ENCODE assay signal across 27 cellular contexts in genomic region chr4:4942658-4943057, GRCh38.
"Had no signal": no experiment of that assay in that cellular context is flagged by ENCODE, and none has a peak within 500 bp of the region (broad histone marks: within the 10 kb centered on the region; RNA-seq: fewer than 3 reads in every experiment).

No MANE protein-coding gene starts in this region.

- DNase-seq: activated CD4-positive, alpha-beta T cell treated with anti-CD3 and anti-CD28 coated beads for 36 hours; activated CD4-positive, alpha-beta T cell treated with anti-CD3 and anti-CD28 coated beads, Interleukin-2, amount 50 U/mL, for 4 hours; activated CD4-positive, CD25-positive, alpha-beta regulatory T cell; activated effector memory CD4-positive, alpha-beta T cell treated with Interleukin-2 at 50 U/mL for 16 hours; activated naive CD4-positive, alpha-beta T cell treated with anti-CD3 and anti-CD28 coated beads, Interleukin-2, amount 10 ng/mL, durations not matched to agents 7 days and 5 days; activated naive CD8-positive, alpha-beta T cell treated with anti-CD3 and anti-CD28 coated beads, Interleukin-2, amount 10 ng/mL, durations not matched to agents 7 days and 5 days; activated T-cell treated with anti-CD3 and anti-CD28 coated beads for 4 hours; brain microvascular endothelial cell; effector memory CD8-positive, alpha-beta T cell; erythroblast; foreskin fibroblast; head of caudate nucleus; kidney glomerular epithelial cell; lower lobe of right lung; mesendoderm; nucleus accumbens; stimulated activated CD4-positive, alpha-beta T cell treated with anti-CD3 and anti-CD28 coated beads, Interleukin-1b, Interleukin-23, amount 100 ng/mL, for 48 hours; stimulated activated CD4-positive, alpha-beta T cell treated with anti-CD3 and anti-CD28 coated beads, Interleukin-4, amount 100 ng/mL, for 4 hours; stimulated activated CD8-positive, alpha-beta memory T cell treated with anti-CD3 and anti-CD28 coated beads, Interleukin-4, amount 100 ng/mL, for 48 hours; stimulated activated naive CD8-positive, alpha-beta T cell treated with anti-CD3 and anti-CD28 coated beads, Interleukin-15, amount 100 ng/mL, for 72 hours; tibial artery; upper lobe of right lung had no signal

- H3K4me1 ChIP-seq: lower lobe of right lung, parathyroid adenoma, right atrium auricular region, tibial artery, upper lobe of right lung had no signal

- H3K9me3 Mint-ChIP-seq: activated naive CD4-positive, alpha-beta T cell treated with anti-CD3 and anti-CD28 coated beads, Interleukin-2, amount 10 ng/mL, durations not matched to agents 7 days and 5 days; effector memory CD8-positive, alpha-beta T cell had no signal

- H3K27me3 Mint-ChIP-seq: activated CD4-positive, alpha-beta T cell treated with anti-CD3 and anti-CD28 coated beads for 36 hours; stimulated activated memory B cell treated with anti-CD40 and anti-IgM and Interleukin-4, amounts not matched to agents 10 μg/mL and 1 μg/mL and 100 μg/mL, for 72 hours; stimulated activated naive CD8-positive, alpha-beta T cell treated with anti-CD3 and anti-CD28 coated beads, Interleukin-15, amount 100 ng/mL, for 72 hours had no signal

- H3K36me3 ChIP-seq: brain microvascular endothelial cell, lower lobe of right lung, right atrium auricular region, tibial artery, upper lobe of right lung had no signal

- H3K79me2 ChIP-seq: parathyroid adenoma had no signal

- H3K27ac ChIP-seq: brain microvascular endothelial cell, coronary artery, lower lobe of right lung, parathyroid adenoma, right atrium auricular region, tibial artery, upper lobe of right lung had no signal

- H3K36me3 Mint-ChIP-seq: activated naive CD4-positive, alpha-beta T cell treated with anti-CD3 and anti-CD28 coated beads, Interleukin-2, amount 10 ng/mL, durations not matched to agents 7 days and 5 days; activated naive CD8-positive, alpha-beta T cell treated with anti-CD3 and anti-CD28 coated beads, Interleukin-2, amount 10 ng/mL, durations not matched to agents 7 days and 5 days; stimulated activated memory B cell treated with anti-CD40 and anti-IgM and Interleukin-4, amounts not matched to agents 10 μg/mL and 1 μg/mL and 100 μg/mL, for 72 hours had no signal

- H3K9ac ChIP-seq: parathyroid adenoma had no signal

- H3K4me2 ChIP-seq: smooth muscle cell had no signal

- H3K4me3 ChIP-seq: coronary artery, lower lobe of right lung, right atrium auricular region, smooth muscle cell, tibial artery, upper lobe of right lung had no signal

- H3K9me3 ChIP-seq: lower lobe of right lung, right atrium auricular region, tibial artery, upper lobe of right lung had no signal

- H2AFZ ChIP-seq: parathyroid adenoma had no signal

- H3K4me3 Mint-ChIP-seq: activated CD4-positive, alpha-beta T cell treated with anti-CD3 and anti-CD28 coated beads for 36 hours; activated naive CD4-positive, alpha-beta T cell treated with anti-CD3 and anti-CD28 coated beads, Interleukin-2, amount 10 ng/mL, durations not matched to agents 7 days and 5 days; activated naive CD8-positive, alpha-beta T cell treated with anti-CD3 and anti-CD28 coated beads, Interleukin-2, amount 10 ng/mL, durations not matched to agents 7 days and 5 days; stimulated activated memory B cell treated with anti-CD40 and anti-IgM and Interleukin-4, amounts not matched to agents 10 μg/mL and 1 μg/mL and 100 μg/mL, for 72 hours; stimulated activated naive CD8-positive, alpha-beta T cell treated with anti-CD3 and anti-CD28 coated beads, Interleukin-15, amount 100 ng/mL, for 72 hours had no signal

- H3K27me3 ChIP-seq: brain microvascular endothelial cell, right atrium auricular region, tibial artery, upper lobe of right lung had no signal

- ATAC-seq: activated CD4-positive, alpha-beta T cell treated with anti-CD3 and anti-CD28 coated beads for 36 hours; effector memory CD8-positive, alpha-beta T cell; lower lobe of right lung; stimulated activated memory B cell treated with anti-CD40 and anti-IgM and Interleukin-4, amounts not matched to agents 10 μg/mL and 1 μg/mL and 100 μg/mL, for 72 hours; stimulated activated naive CD8-positive, alpha-beta T cell treated with anti-CD3 and anti-CD28 coated beads, Interleukin-15, amount 100 ng/mL, for 72 hours; upper lobe of right lung had no signal
